ENCODE assay signal across 7 cellular contexts in genomic region chr11:6390718-6391547, GRCh38. TPM values are rescaled to one million over a fixed set of nuclear protein-coding genes. Genes with fewer than 3 reads are reported as not detected.
DNase-seq lines count a peak whose midpoint lies in the region; ATAC-seq and TF ChIP-seq lines count a peak whose summit lies in the region.

No MANE protein-coding gene starts in this region.

- peak overlapping the region; percentile 30; the same call in 1 of the 2 replicates for H3K27ac ChIP-seq in HEK293 (ENCODE audit: extremely low read depth, low read depth, low read length)
- no peak overlapping the region for H3K27ac ChIP-seq in iPS DF 6.9 (ENCODE audit: low read length)

- H3K4me1 ChIP-seq in HEK293 (ENCODE audit: control insufficient read depth, insufficient read depth, low read length) (no peaks in the 10 kb centered on the region), iPS DF 6.9 (ENCODE audit: control insufficient read depth, insufficient read depth, low read length) (no peaks in the 10 kb centered on the region)

- H3K4me3 ChIP-seq in HEK293 (ENCODE audit: low read depth, low read length) (peak overlapping the region; percentile 84), iPS DF 6.9 (ENCODE audit: low read length) (peak overlapping the region; percentile 76; the same call in 1 of the 2 replicates)

- no peaks in the 10 kb centered on the region for H3K9me3 Mint-ChIP-seq in activated CD4-positive, alpha-beta memory T cell treated with anti-CD3 and anti-CD28 coated beads for 36 hours
- no peaks in the 10 kb centered on the region for H3K9me3 Mint-ChIP-seq in stimulated activated naive B cell treated with anti-CD40 and anti-IgM and Interleukin-4, amounts not matched to agents 10 μg/mL and 1 μg/mL and 100 μg/mL, for 72 hours

- peak overlapping the region; percentile 85 for H3K4me3 Mint-ChIP-seq in activated CD4-positive, alpha-beta memory T cell treated with anti-CD3 and anti-CD28 coated beads for 36 hours
- peak overlapping the region; percentile 91 to 93 for H3K4me3 Mint-ChIP-seq in stimulated activated naive B cell treated with anti-CD40 and anti-IgM and Interleukin-4, amounts not matched to agents 10 μg/mL and 1 μg/mL and 100 μg/mL, for 72 hours

- H3K27me3 Mint-ChIP-seq in activated CD4-positive, alpha-beta memory T cell treated with anti-CD3 and anti-CD28 coated beads for 36 hours, result no peaks in the 10 kb centered on the region
- no peaks in the 10 kb centered on the region for H3K27me3 Mint-ChIP-seq in stimulated activated naive B cell treated with anti-CD40 and anti-IgM and Interleukin-4, amounts not matched to agents 10 μg/mL and 1 μg/mL and 100 μg/mL, for 72 hours

- peak; percentile 0 to 2 for ATAC-seq in stimulated activated naive B cell treated with anti-CD40 and anti-IgM and Interleukin-4, amounts not matched to agents 10 μg/mL and 1 μg/mL and 100 μg/mL, for 72 hours (replicated peaks)
- ATAC-seq in GM21786 (IDR thresholded peaks at IDR 0.05; ENCODE audit: unreplicated experiment), result no peak

- DNase-seq in activated CD4-positive, alpha-beta memory T cell treated with anti-CD3 and anti-CD28 coated beads for 36 hours, result no peak
- DNase-seq in iPS DF 6.9 (ENCODE audit: low read depth, low spot score) (no peak), globus pallidus (ENCODE audit: low spot score) (no peak), NCI-H748 (lab: John Stamatoyannopoulos, UW; ENCODE audit: unreplicated experiment) (no peak)
- DNase-seq in stimulated activated naive B cell treated with anti-CD40 and anti-IgM and Interleukin-4, amounts not matched to agents 10 μg/mL and 1 μg/mL and 100 μg/mL, for 72 hours, result no peak

- TF ChIP-seq CTCF in HEK293 (tag by site-specific recombination; IDR thresholded peaks at IDR 0.05), result no peak

- H3K27me3 ChIP-seq in iPS DF 6.9 (ENCODE audit: control insufficient read depth, insufficient read depth, low read length), result no peaks in the 10 kb centered on the region

- CTCF ChIA-PET in HEK293 (lab: Yijun Ruan, JAX), result interaction anchor here (1.1 to 1.9 kb wide), 4 partner anchors 8 to 52 kb away, joined by 4 to 7 read pairs (median 5); no protein-coding TSS in a partner anchor
- CTCF ChIA-PET in activated CD4-positive, alpha-beta memory T cell treated with anti-CD3 and anti-CD28 coated beads for 36 hours (lab: Charles Lee), result interaction anchor here (0.8 to 8.6 kb wide), 7 partner anchors 9 to 53 kb away, joined by 3 to 65 read pairs (median 7); no protein-coding TSS in a partner anchor

- H3K9me3 ChIP-seq in HEK293 (ENCODE audit: control insufficient read depth, insufficient read depth, low read depth, low read length) (no peaks in the 10 kb centered on the region), iPS DF 6.9 (ENCODE audit: control insufficient read depth, insufficient read depth, low read length) (no peaks in the 10 kb centered on the region)

- POLR2A ChIA-PET in HEK293 (lab: Yijun Ruan, JAX), result interaction anchor here (0.7 to 4.6 kb wide), 7 partner anchors 8 to 292 kb away, joined by 3 to 26 read pairs (median 8); partner anchors contain the start of genes APBB1, ARFIP2, MRPL17 and TIMM10B
- POLR2A ChIA-PET in activated CD4-positive, alpha-beta memory T cell treated with anti-CD3 and anti-CD28 coated beads for 36 hours (lab: Charles Lee), result interaction anchor here (0.6 to 3.3 kb wide), 14 partner anchors 10 to 292 kb away, joined by 3 to 51 read pairs (median 5); partner anchors contain the start of genes APBB1, ARFIP2, MRPL17 and TAF10

- no CpG with 5 or more reads among the region's 20 CpGs for WGBS in iPS DF 6.9 (ENCODE audit: insufficient coverage, insufficient read length)

- peaks cover 0 to 33% of the 10 kb centered on the region in 2 experiments; a peak in 1 of 3 replicates for H3K36me3 ChIP-seq in HEK293 (ENCODE audit: control insufficient read depth in 2 of 2, insufficient read depth in 1 of 2, low read length in 2 of 2)
- H3K36me3 ChIP-seq in iPS DF 6.9 (ENCODE audit: control insufficient read depth, insufficient read depth, low read length), result no peaks in the 10 kb centered on the region

- intact Hi-C loops in activated CD4-positive, alpha-beta memory T cell treated with anti-CD3 and anti-CD28 coated beads for 36 hours (cut with micrococcal nuclease), result loop anchor here (1.0 to 5.0 kb wide), 9 partner anchors 11 to 356 kb away; partner anchors contain the start of genes APBB1, ARFIP2, CAVIN3 and FHIP1B

- H3K36me3 Mint-ChIP-seq in activated CD4-positive, alpha-beta memory T cell treated with anti-CD3 and anti-CD28 coated beads for 36 hours, result peaks cover 9% of the 10 kb centered on the region
- peaks cover 13 to 14% of the 10 kb centered on the region in 2 donors for H3K36me3 Mint-ChIP-seq in stimulated activated naive B cell treated with anti-CD40 and anti-IgM and Interleukin-4, amounts not matched to agents 10 μg/mL and 1 μg/mL and 100 μg/mL, for 72 hours

- peak overlapping the region; percentile 94 for H3K27ac Mint-ChIP-seq in activated CD4-positive, alpha-beta memory T cell treated with anti-CD3 and anti-CD28 coated beads for 36 hours
- peak overlapping the region; percentile 98 for H3K27ac Mint-ChIP-seq in stimulated activated naive B cell treated with anti-CD40 and anti-IgM and Interleukin-4, amounts not matched to agents 10 μg/mL and 1 μg/mL and 100 μg/mL, for 72 hours

- peaks cover 45% of the 10 kb centered on the region for H3K4me1 Mint-ChIP-seq in activated CD4-positive, alpha-beta memory T cell treated with anti-CD3 and anti-CD28 coated beads for 36 hours (ENCODE audit: low read depth)
- H3K4me1 Mint-ChIP-seq in stimulated activated naive B cell treated with anti-CD40 and anti-IgM and Interleukin-4, amounts not matched to agents 10 μg/mL and 1 μg/mL and 100 μg/mL, for 72 hours, result peaks cover 27 to 47% of the 10 kb centered on the region in 2 donors

TF ChIP-seq in HEK293, 187 proteins besides CTCF, POLR2A, EP300 and RAD21:
- no peak for TF ChIP-seq REPIN1 (tag by site-specific recombination; IDR thresholded peaks at IDR 0.05; ENCODE audit: low read depth)
- 0 out of 2 replicates have a peak, but pooled peaks have one; percentile 44 for TF ChIP-seq ZNF530 (tag by site-specific recombination; IDR thresholded peaks at IDR 0.05; ENCODE audit: low read depth)
- 0 out of 2 replicates have a peak, but pooled peaks have one; percentile 9 for TF ChIP-seq PBX3 (CRISPR knock-in tag; IDR thresholded peaks at IDR 0.05)
- no peak for TF ChIP-seq SCRT2 (tag by site-specific recombination; IDR thresholded peaks at IDR 0.05)

RNA-seq across cellular contexts. Expression of gene SMPD1, which starts 0.7 kb away (rescaled TPM):
- total RNA-seq in activated CD4-positive, alpha-beta memory T cell treated with anti-CD3 and anti-CD28 coated beads for 36 hours, result 10 to 100 TPM; 23.4 to 23.8 TPM

RNA-seq across cellular contexts. Expression of gene APBB1, which starts 28.0 kb away (rescaled TPM):
- total RNA-seq in activated CD4-positive, alpha-beta memory T cell treated with anti-CD3 and anti-CD28 coated beads for 36 hours, result 10 to 100 TPM; 51.6 to 55.3 TPM

RNA-seq across cellular contexts. Expression of gene HPX, which starts 49.9 kb away (rescaled TPM):
- under 1 TPM in 1 of 2 experiments, not detected in 1; 0.56 TPM for total RNA-seq in activated CD4-positive, alpha-beta memory T cell treated with anti-CD3 and anti-CD28 coated beads for 36 hours
